Comparison of ENCODE assay signal across 8 cellular contexts in genomic region chr5:163565492-163565891, GRCh38.
A peak's percentile ranks its signal among the peaks of the same experiment; 100 is the strongest.
DNase-seq lines count a peak whose midpoint lies in the region; ATAC-seq and TF ChIP-seq lines count a peak whose summit lies in the region.

No MANE protein-coding gene starts in this region.

- CTCF ChIA-PET in T-cell (lab: Charles Lee) = interaction anchor here in 1 of 2 donors (1.1 kb wide), 1 partner anchor 940 kb away, joined by 3 read pairs; no protein-coding TSS in a partner anchor
- CTCF ChIA-PET in GM10248 (lab: Yijun Ruan, JAX) = interaction anchor here (0.9 to 4.2 kb wide), 6 partner anchors 13 to 939 kb away, joined by 3 to 34 read pairs (median 4); no protein-coding TSS in a partner anchor

- peak overlapping the region in 1 of 4 donors; percentile 27 for H3K27ac ChIP-seq in sigmoid colon

- TF ChIP-seq EP300 in sigmoid colon (IDR thresholded peaks at IDR 0.05) = no peak

- no peaks in the 10 kb centered on the region for H3K36me3 Mint-ChIP-seq in T-cell

- POLR2A ChIA-PET in T-cell (lab: Charles Lee) (no interaction called here), GM10248 (lab: Yijun Ruan, JAX) (no interaction called here)

- H3K27ac Mint-ChIP-seq in T-cell = no peak overlapping the region

- peaks cover 0 to 10% (median 0%) of the 10 kb centered on the region in 3 donors for H3K27me3 ChIP-seq in sigmoid colon

- intact Hi-C loops in sigmoid colon (cut with DNase I) = loop anchor here (2.0 to 10.0 kb wide), 3 partner anchors 129 to 939 kb away; no protein-coding TSS in a partner anchor

- H3K9me3 ChIP-seq in sigmoid colon = no peaks in the 10 kb centered on the region

- H3K4me1 Mint-ChIP-seq in T-cell = peaks cover 24 to 29% (median 25%) of the 10 kb centered on the region in 3 donors

- no peaks in the 10 kb centered on the region for H3K9me3 Mint-ChIP-seq in T-cell

- DNase-seq in NOMO-1 treated with DMSO at 0.1 percent for 48 hours (lab: John Stamatoyannopoulos, UW; ENCODE audit: unreplicated experiment) (peak; percentile 1), NOMO-1 (lab: John Stamatoyannopoulos, UW; ENCODE audit: unreplicated experiment in 2 of 2) (no peak), T-cell (no peak), foreskin fibroblast (peak in 1 of 2 donors; percentile 28), sigmoid colon (no peak), GM10248 (ENCODE audit: extremely low spot score) (no peak)
- DNase-seq in stimulated activated CD4-positive, alpha-beta T cell treated with anti-CD3 and anti-CD28 coated beads, Interleukin-2, amount 100 ng/mL, for 24 hours = no peak

- no peak for TF ChIP-seq POLR2A in sigmoid colon (IDR thresholded peaks at IDR 0.05)

- ATAC-seq in T-cell (replicated peaks in 1 of 4) (peak in 1 of 4 experiments; percentile 13), HG02642 (IDR thresholded peaks at IDR 0.05; ENCODE audit: poor library complexity, unreplicated experiment) (no peak)

- peaks cover 0 to 24% (median 13%) of the 10 kb centered on the region in 4 donors for H3K4me1 ChIP-seq in sigmoid colon

- 5 to 7% methylated on average over 11 of the region's 11 CpGs for WGBS in sigmoid colon, 2 donors

- peaks cover 64 to 67% of the 10 kb centered on the region in 2 donors for H3K27me3 Mint-ChIP-seq in T-cell

- TF ChIP-seq CTCF in foreskin fibroblast (IDR thresholded peaks at IDR 0.05; ENCODE audit: low read depth, low read length) (no peak), sigmoid colon (IDR thresholded peaks at IDR 0.05) (no peak), GM10248 (IDR thresholded peaks at IDR 0.05; ENCODE audit: control extremely low read depth, extremely low read depth, low read depth, missing control alignments) (no peak)

- H3K36me3 ChIP-seq in sigmoid colon = no peaks in the 10 kb centered on the region

- peak overlapping the region; percentile 35 to 54 for H3K4me3 ChIP-seq in foreskin fibroblast (ENCODE audit: low read depth in 1 of 2, low read length in 2 of 2)
- peak overlapping the region in 3 of 4 donors; percentile 20 to 46 (median 43) for H3K4me3 ChIP-seq in sigmoid colon

- H3K4me3 Mint-ChIP-seq in T-cell = peak overlapping the region; percentile 69 to 78 (median 73)
